In genomic region chr5:97422678-97423077, GRCh38 we compare ENCODE assay signal across 31 cellular contexts.
"Had no signal": no experiment of that assay in that cellular context is flagged by ENCODE, and none has a peak within 500 bp of the region (broad histone marks: within the 10 kb centered on the region; RNA-seq: fewer than 3 reads in every experiment).

No MANE protein-coding gene starts in this region.

- FAIRE-seq: colon, endometrium, frontal cortex, keratinocyte, small intestine, TTC549 had no signal

- H3K4me1 ChIP-seq: sigmoid colon, uterus had no signal

- H3K27ac ChIP-seq: neutrophil, sigmoid colon, uterus, VCaP had no signal

- H3K4me3 ChIP-seq: sigmoid colon, uterus had no signal

- H3K27me3 ChIP-seq: neutrophil, sigmoid colon, uterus had no signal

- DNase-seq: activated CD4-positive, alpha-beta T cell treated with anti-CD3 and anti-CD28 coated beads for 4 hours; activated CD4-positive, alpha-beta T cell treated with anti-CD3 and anti-CD28 coated beads, Interleukin-2, amount 50 U/mL, for 4 hours; activated naive CD4-positive, alpha-beta T cell; activated T-cell treated with anti-CD3 and anti-CD28 coated beads for 4 hours; activated T-cell treated with anti-CD3 and anti-CD28 coated beads, Interleukin-2, amount 50 U/mL, for 72 hours; anterior cingulate cortex; dermis blood vessel endothelial cell; effector CD8-positive, alpha-beta T cell; glutamatergic neuron; left colon; naive B cell; nephron progenitor cell; retina; sigmoid colon; small intestine; stimulated activated CD4-positive, alpha-beta T cell treated with anti-CD3 and anti-CD28 coated beads, Interleukin-1b, Interleukin-23, amount 100 ng/mL, for 48 hours; stimulated activated CD4-positive, alpha-beta T cell treated with anti-CD3 and anti-CD28 coated beads, Interleukin-4, amount 100 ng/mL, for 4 hours; stimulated activated CD8-positive, alpha-beta memory T cell treated with anti-CD3 and anti-CD28 coated beads, Interleukin-4, amount 100 ng/mL, for 48 hours; stimulated activated naive CD8-positive, alpha-beta T cell treated with anti-CD3 and anti-CD28 coated beads, Interleukin-15, amount 100 ng/mL, for 72 hours; substantia nigra; T-helper 9 cell; uterus had no signal

- H3K9me3 ChIP-seq: neutrophil, sigmoid colon, uterus had no signal

- ATAC-seq: activated naive CD4-positive, alpha-beta T cell treated with anti-CD3 and anti-CD28 coated beads, Interleukin-2, amount 50 U/mL, for 72 hours; activated T-cell treated with anti-CD3 and anti-CD28 coated beads, Interleukin-2, amount 50 U/mL, for 72 hours; left colon; stimulated activated memory B cell treated with anti-CD40 and anti-IgM and Interleukin-4, amounts not matched to agents 10 μg/mL and 1 μg/mL and 100 μg/mL, for 72 hours; stimulated activated naive CD8-positive, alpha-beta T cell treated with anti-CD3 and anti-CD28 coated beads, Interleukin-15, amount 100 ng/mL, for 72 hours had no signal

- H3K36me3 ChIP-seq: neutrophil, sigmoid colon, uterus had no signal
